ENCODE assay signal across 21 cellular contexts in the genomic region with DNA sequence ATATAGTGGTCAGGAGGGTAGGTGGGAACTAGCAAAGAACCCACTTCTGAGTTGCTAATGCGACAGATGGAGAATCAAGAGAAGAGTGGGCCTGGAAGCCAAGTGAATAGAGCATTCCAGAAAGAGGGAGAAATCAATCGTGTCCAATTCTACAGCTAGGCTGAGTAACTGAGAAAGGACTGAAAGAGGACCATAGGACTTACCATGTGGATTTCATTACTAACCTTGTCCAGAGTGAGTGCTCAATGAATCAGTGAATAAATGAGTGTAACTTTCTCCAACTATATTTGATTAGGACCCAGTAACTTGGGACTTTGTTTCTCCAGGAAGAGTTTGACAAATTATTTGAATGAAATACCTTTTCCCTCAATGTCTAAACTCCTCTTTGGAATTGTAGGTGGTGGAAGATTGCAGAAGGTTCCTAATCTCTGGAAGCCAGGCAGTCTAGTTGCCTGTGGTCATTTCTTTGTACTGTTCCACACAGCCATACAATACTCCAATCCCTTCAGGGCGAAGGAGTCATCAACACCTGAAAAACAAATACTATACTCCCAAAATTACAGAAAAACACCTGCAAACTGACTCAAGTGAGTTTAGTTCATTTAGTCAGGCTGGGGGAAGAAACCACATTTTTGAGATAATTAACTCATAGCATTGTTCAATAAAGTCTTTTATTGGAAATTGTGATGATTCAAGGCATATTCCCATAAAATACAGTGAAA. TPM values are rescaled to one million over a fixed set of nuclear protein-coding genes. Genes with fewer than 3 reads are reported as not detected.
DNase-seq lines count a peak whose midpoint lies in the region; ATAC-seq, FAIRE-seq and TF ChIP-seq lines count a peak whose summit lies in the region.
"Had no signal": no experiment of that assay in that cellular context is flagged by ENCODE, and none has a peak within 500 bp of the region (broad histone marks: within the 10 kb centered on the region; RNA-seq: fewer than 3 reads in every experiment).

No MANE protein-coding gene starts in this region.

- DNase-seq in ELR (ENCODE audit: low read depth) (peak; percentile 49), Panc1 (ENCODE audit: low read depth, low spot score) (no peak), fibroblast of gingiva (ENCODE audit: low read depth) (peak; percentile 25), esophagus muscularis mucosa (ENCODE audit: extremely low spot score) (no peak), NCI-H2171 treated with DMSO at 0.1 percent for 48 hours (lab: John Stamatoyannopoulos, UW) (no peak), frontal cortex (ENCODE audit: low spot score in 2 of 2) (no peak)
- DNase-seq: Caco-2; DMS79; GF-D8; KBM-7; NCI-H1092; NCI-H1694; NCI-H69; NK-92 treated with Interleukin-12 subunit alpha and Interleukin-12 subunit beta, amount 100 ng/mL, for 24 hours; OCI-M1 had no signal

- H3K27me3 ChIP-seq in Panc1 (ENCODE audit: control insufficient read depth, insufficient read depth, low read length) (no peaks in the 10 kb centered on the region), esophagus muscularis mucosa (peaks cover 0 to 35% (median 3%) of the 10 kb centered on the region in 4 donors)

- H3K36me3 ChIP-seq in Panc1 (ENCODE audit: control insufficient read depth, insufficient read depth, low read length): peaks cover 4% of the 10 kb centered on the region; the same call in 1 of the 2 replicates
- H3K36me3 ChIP-seq in esophagus muscularis mucosa: no peaks in the 10 kb centered on the region

- H3K4me1 ChIP-seq in Panc1 (ENCODE audit: control insufficient read depth, insufficient read depth, low read length) (peaks cover 30% of the 10 kb centered on the region), esophagus muscularis mucosa (peaks cover 5 to 21% (median 20%) of the 10 kb centered on the region in 4 donors)

- ATAC-seq in Panc1: no peak
- no peak for ATAC-seq in HG02642 (IDR thresholded peaks at IDR 0.05; ENCODE audit: poor library complexity, unreplicated experiment)
- ATAC-seq: GM23338, Right ventricle myocardium inferior had no signal

- BruUV-seq in Panc1 (replicated peaks; lab: Mats Ljungman, UMichigan): no TSS peak

- peak overlapping the region; percentile 39 for H3K27ac ChIP-seq in Panc1 (ENCODE audit: low read length)
- no peak overlapping the region for H3K27ac ChIP-seq in esophagus muscularis mucosa (replicated peaks in 1 of 4)
- H3K27ac ChIP-seq: HL-60, SK-N-MC had no signal

- FAIRE-seq in frontal cortex (lab: Jason Lieb, UNC): no peak

- intact Hi-C loops in Panc1 (cut with micrococcal nuclease; ENCODE audit: unreplicated experiment) (no loop called here), esophagus muscularis mucosa (cut with DNase I) (no loop called here)

- in situ Hi-C loops in Panc1 (cut with HindIII; ENCODE audit: low pct_unique_long_range_greater_than_20kb, low sequenced_read_pairs): no loop called here

- H3K4me3 ChIP-seq in Panc1 (ENCODE audit: low read depth in 2 of 2, low read length in 2 of 2): no peak overlapping the region
- H3K4me3 ChIP-seq in esophagus muscularis mucosa: no peak overlapping the region
- H3K4me3 ChIP-seq: GM23338, SK-N-MC had no signal

- H3K9me3 ChIP-seq in Panc1 (ENCODE audit: control insufficient read depth, insufficient read depth, low read depth, low read length) (no peaks in the 10 kb centered on the region), esophagus muscularis mucosa (no peaks in the 10 kb centered on the region)
- H3K9me3 ChIP-seq: Caco-2 had no signal

- TF ChIP-seq EP300 in esophagus muscularis mucosa (IDR thresholded peaks at IDR 0.05): no peak

- TF ChIP-seq CTCF in Panc1 (IDR thresholded peaks at IDR 0.05) (no peak), esophagus muscularis mucosa (IDR thresholded peaks at IDR 0.05) (no peak)

- WGBS in esophagus muscularis mucosa: 90% methylated on average over 3 of the region's 3 CpGs

- POLR2A ChIA-PET in Panc1 (lab: Charles Lee): interaction anchor here (1.1 to 1.5 kb wide), 2 partner anchors 10 to 11 kb away, joined by 3 to 5 read pairs; no protein-coding TSS in a partner anchor

- CTCF ChIA-PET in Panc1 (lab: Charles Lee): interaction anchor here (0.6 to 3.2 kb wide), 2 partner anchors 10 to 23 kb away, joined by 10 to 14 read pairs; no protein-coding TSS in a partner anchor

- no peak for TF ChIP-seq POLR2A in esophagus muscularis mucosa (IDR thresholded peaks at IDR 0.05; ENCODE audit: low read depth)

RNA-seq across cellular contexts. Expression of a gene that starts 2.6 kb away (rescaled TPM):
- 65.9 TPM for total RNA-seq in Panc1 (2021; ENCODE audit: unreplicated experiment)
- 26.8 TPM for polyA plus RNA-seq in Panc1 (2012; ENCODE audit: insufficient read length)
- total RNA-seq in esophagus muscularis mucosa: 1 to 10 TPM in 2 of 4 donors, under 1 TPM in 2; 0.26 to 1.3 (median 0.85) TPM
- 1.2 TPM for total RNA-seq in frontal cortex

RNA-seq across cellular contexts. Expression of a gene that starts 33.5 kb away (rescaled TPM):
- total RNA-seq in Panc1 (2021; ENCODE audit: unreplicated experiment): not detected
- not detected for polyA plus RNA-seq in Panc1 (2012; ENCODE audit: insufficient read length)
- total RNA-seq in esophagus muscularis mucosa: not detected
- not detected for total RNA-seq in frontal cortex
- total RNA-seq: GM23338, M059J, Right ventricle myocardium inferior had no signal
- polyA plus RNA-seq: GM23338 had no signal

Comparison
In these comparisons a context has a peak if more than half of its experiments do, and no peak if none do; other contexts are left out.
1. DNase-seq: peak in ELR (single experiment) and fibroblast of gingiva (single experiment); none in Panc1 (single experiment), esophagus muscularis mucosa (single experiment), NCI-H2171 treated with DMSO at 0.1 percent for 48 hours (single experiment) and frontal cortex (0 of 2).
2. RNA of a gene that starts 2.6 kb away (total RNA-seq): 65.9 TPM in Panc1 (single experiment); 0.26 to 1.3 TPM in esophagus muscularis mucosa and 1.2 TPM in frontal cortex (single experiment); every median in the first group is over 10 times any median in the second.